8 cellular contexts compared by ENCODE assay signal in genomic region chr4:13656569-13656988, GRCh38. TPM values are rescaled to one million over a fixed set of nuclear protein-coding genes. Genes with fewer than 3 reads are reported as not detected.
A peak's percentile ranks its signal among the peaks of the same experiment; 100 is the strongest.
DNase-seq lines count a peak whose midpoint lies in the region; ATAC-seq and TF ChIP-seq lines count a peak whose summit lies in the region.

No MANE protein-coding gene starts in this region.

- H3K9me2 ChIP-seq in hepatocyte (replicated peaks; ENCODE audit: insufficient read depth) = no peaks in the 10 kb centered on the region

- peak overlapping the region; percentile 74 for H3K4me2 ChIP-seq in hepatocyte

- H3K9me3 ChIP-seq in ascending aorta (no peaks in the 10 kb centered on the region), hepatocyte (ENCODE audit: low read depth) (no peaks in the 10 kb centered on the region)

- intact Hi-C loops in ascending aorta (cut with DNase I) (loop anchor here (10.0 kb wide), 1 partner anchor 1348 kb away; the partner anchor contains the start of gene CPEB2), sciatic nerve (cut with DNase I) (no loop called here)

- H3K36me3 ChIP-seq in ascending aorta = no peaks in the 10 kb centered on the region
- H3K36me3 ChIP-seq in hepatocyte (replicated peaks; ENCODE audit: insufficient read depth, low read depth) = no peaks in the 10 kb centered on the region

- peak overlapping the region; percentile 46 for H2AFZ ChIP-seq in hepatocyte

- no peak for ATAC-seq in sciatic nerve
- ATAC-seq in GM18858 (IDR thresholded peaks at IDR 0.05; ENCODE audit: unreplicated experiment) = no peak

- no peaks in the 10 kb centered on the region for H4K20me1 ChIP-seq in hepatocyte (ENCODE audit: insufficient read depth, poor library complexity, severe bottlenecking)

- H3K27ac ChIP-seq in ascending aorta = no peak overlapping the region
- H3K27ac ChIP-seq in hepatocyte = no peak overlapping the region

- H3K4me3 ChIP-seq in ascending aorta (peak overlapping the region in 1 of 2 donors; percentile 42), hepatocyte (peak overlapping the region; percentile 4)

- 6% methylated on average over 9 of the region's 9 CpGs for WGBS in hepatocyte (ENCODE audit: low lambda C conversion rate, missing lambda C conversion rate)

- peak; percentile 38 to 73 (median 69) for TF ChIP-seq CTCF in ascending aorta (IDR thresholded peaks at IDR 0.05)
- TF ChIP-seq CTCF in hepatocyte (IDR thresholded peaks at IDR 0.05; ENCODE audit: poor library complexity) = peak; percentile 77

- no peaks in the 10 kb centered on the region for H3K27me3 ChIP-seq in ascending aorta
- H3K27me3 ChIP-seq in hepatocyte = no peaks in the 10 kb centered on the region

- no peaks in the 10 kb centered on the region for H3K79me2 ChIP-seq in hepatocyte

- H3K4me1 ChIP-seq in ascending aorta = peaks cover 0 to 4% of the 10 kb centered on the region in 2 donors
- no peaks in the 10 kb centered on the region for H3K4me1 ChIP-seq in hepatocyte (ENCODE audit: insufficient read depth)

- peak; percentile 22 to 35 for DNase-seq in NCI-H524 (lab: John Stamatoyannopoulos, UW)
- DNase-seq in NCI-H524 treated with DMSO at 0.1 percent for 48 hours (lab: John Stamatoyannopoulos, UW) = no peak
- DNase-seq in Kasumi-1 (lab: John Stamatoyannopoulos, UW) = peak; percentile 47 to 66
- DNase-seq in T-helper 1 cell = peak in 4 of 5 donors; percentile 28 to 49 (median 37)
- peak in 1 of 2 donors; percentile 74 for DNase-seq in ascending aorta (ENCODE audit: low spot score in 2 of 2)
- peak; percentile 78 for DNase-seq in hepatocyte (ENCODE audit: low spot score)
- DNase-seq in sciatic nerve (ENCODE audit: low spot score) = peak; percentile 78

RNA-seq across cellular contexts. Expression of gene BOD1L1, which starts 29.1 kb away (rescaled TPM):
- total RNA-seq in ascending aorta = 8.4 TPM
- 29.1 and 29.5 TPM in 2 replicates for total RNA-seq in hepatocyte
- polyA plus RNA-seq in hepatocyte = 11.9 and 14.7 TPM in 2 replicates
- 55.2 TPM for total RNA-seq in sciatic nerve
